ENCODE assay signal across 1 cellular context in the genomic region with DNA sequence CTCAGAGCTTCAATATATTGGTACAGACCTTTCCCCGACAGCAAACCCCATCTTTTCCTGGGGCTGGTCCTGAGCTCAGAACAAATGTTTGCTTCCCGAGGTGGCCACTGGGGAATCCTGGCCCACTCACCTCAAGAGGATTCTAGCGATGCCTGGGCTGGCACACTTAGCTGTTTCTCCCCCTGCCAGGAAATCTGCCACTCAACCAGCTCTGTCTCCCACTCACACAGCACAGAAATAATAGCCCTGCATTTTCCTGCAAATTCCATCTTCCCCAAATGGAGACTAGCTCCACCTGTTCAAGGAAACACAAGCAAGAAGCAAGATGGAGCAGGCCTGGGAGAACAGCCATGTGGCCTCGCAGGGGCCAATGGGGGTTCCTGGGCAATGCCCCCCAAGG.
TF ChIP-seq lines count a peak whose summit lies in the region.

No MANE protein-coding gene starts in this region.

TF ChIP-seq in H1, 55 proteins besides CTCF, POLR2A, EP300 and RAD21:
- no peak for TF ChIP-seq CREB1 (IDR thresholded peaks at IDR 0.05)
- TF ChIP-seq SRF (IDR thresholded peaks at IDR 0.05; ENCODE audit: low read depth, low read length) = no peak
- no peak for TF ChIP-seq TAF1 (IDR thresholded peaks at IDR 0.05; ENCODE audit: low read depth, low read length)
- no peak for TF ChIP-seq SP2 (IDR thresholded peaks at IDR 0.05; ENCODE audit: low read length)
- no peak for TF ChIP-seq EGR1 (IDR thresholded peaks at IDR 0.05; ENCODE audit: borderline replicate concordance, low read depth, low read length)
- TF ChIP-seq SP1 (IDR thresholded peaks at IDR 0.05; ENCODE audit: low read depth, low read length) = no peak
- TF ChIP-seq, protein P1, sequence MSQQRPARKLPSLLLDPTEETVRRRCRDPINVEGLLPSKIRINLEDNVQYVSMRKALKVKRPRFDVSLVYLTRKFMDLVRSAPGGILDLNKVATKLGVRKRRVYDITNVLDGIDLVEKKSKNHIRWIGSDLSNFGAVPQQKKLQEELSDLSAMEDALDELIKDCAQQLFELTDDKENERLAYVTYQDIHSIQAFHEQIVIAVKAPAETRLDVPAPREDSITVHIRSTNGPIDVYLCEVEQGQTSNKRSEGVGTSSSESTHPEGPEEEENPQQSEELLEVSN (IDR thresholded peaks at IDR 0.05) = no peak
- TF ChIP-seq CEBPB (IDR thresholded peaks at IDR 0.05; ENCODE audit: low read depth, low read length) = no peak
- no peak for TF ChIP-seq RBBP5 (IDR thresholded peaks at IDR 0.05; ENCODE audit: borderline replicate concordance, low read depth, low read length)
- no peak for TF ChIP-seq ZNF274 (IDR thresholded peaks at IDR 0.05; ENCODE audit: borderline replicate concordance, extremely low read depth, low read length)
- no peak for TF ChIP-seq HDAC6 (IDR thresholded peaks at IDR 0.05; ENCODE audit: low read depth, low read length)
